In genomic region chr11:9906043-9906791, GRCh38 we compare ENCODE assay signal across 10 cellular contexts.
DNase-seq lines count a peak whose midpoint lies in the region; ATAC-seq and TF ChIP-seq lines count a peak whose summit lies in the region.
"Had no signal": no experiment of that assay in that cellular context is flagged by ENCODE, and none has a peak within 500 bp of the region (broad histone marks: within the 10 kb centered on the region; RNA-seq: fewer than 3 reads in every experiment).

No MANE protein-coding gene starts in this region.

- no peaks in the 10 kb centered on the region for H3K27me3 Mint-ChIP-seq in chondrocyte (ENCODE audit: low read depth)

- H3K27me3 ChIP-seq in AG04450 (ENCODE audit: control insufficient read depth, insufficient read depth, low read length) (no peaks in the 10 kb centered on the region), ascending aorta (no peaks in the 10 kb centered on the region), stomach (no peaks in the 10 kb centered on the region)

- H3K4me3 Mint-ChIP-seq in chondrocyte (ENCODE audit: unreplicated experiment): no peak overlapping the region
- H3K4me3 Mint-ChIP-seq: CD4-positive, CD25-positive, alpha-beta regulatory T cell had no signal

- peaks cover 4% of the 10 kb centered on the region for H3K9me3 ChIP-seq in AG04450 (ENCODE audit: control insufficient read depth, insufficient read depth, low read length)
- no peaks in the 10 kb centered on the region for H3K9me3 ChIP-seq in ascending aorta
- no peaks in the 10 kb centered on the region for H3K9me3 ChIP-seq in stomach

- H3K36me3 ChIP-seq in ascending aorta (no peaks in the 10 kb centered on the region), stomach (no peaks in the 10 kb centered on the region)

- TF ChIP-seq EP300 in Ishikawa (IDR thresholded peaks at IDR 0.05; ENCODE audit: borderline replicate concordance) (no peak; the same call in 1 of the 2 replicates), stomach (IDR thresholded peaks at IDR 0.05) (no peak)

- H3K4me1 ChIP-seq in ascending aorta: peaks cover 0 to 5% of the 10 kb centered on the region in 2 donors
- H3K4me1 ChIP-seq in stomach: peaks cover 0 to 15% (median 10%) of the 10 kb centered on the region in 4 donors

- DNase-seq in AG04450 (ENCODE audit: low read depth, low spot score) (peak; percentile 79), chondrocyte (ENCODE audit: low spot score) (no peak), left lobe of liver (ENCODE audit: low spot score) (no peak), ascending aorta (ENCODE audit: low spot score in 2 of 2) (no peak), stomach (no peak)
- DNase-seq: activated CD8-positive, alpha-beta memory T cell treated with anti-CD3 and anti-CD28 coated beads, Interleukin-2, amount 50 U/mL, for 48 hours; CD4-positive, CD25-positive, alpha-beta regulatory T cell had no signal

- CTCF ChIA-PET in AG04450 (lab: Charles Lee): no interaction called here

- ATAC-seq in left lobe of liver (peak; percentile 59), GM18867 (IDR thresholded peaks at IDR 0.05; ENCODE audit: unreplicated experiment) (no peak), GM18520 (IDR thresholded peaks at IDR 0.05; ENCODE audit: unreplicated experiment) (no peak)

- no peak for TF ChIP-seq POLR2A in stomach (IDR thresholded peaks at IDR 0.05)

- H3K36me3 Mint-ChIP-seq in chondrocyte (ENCODE audit: low read depth): no peaks in the 10 kb centered on the region
- H3K36me3 Mint-ChIP-seq: CD4-positive, CD25-positive, alpha-beta regulatory T cell had no signal

- TF ChIP-seq CTCF in AG04450 (IDR thresholded peaks at IDR 0.05; ENCODE audit: low read depth, low read length): no peak
- TF ChIP-seq CTCF in chondrocyte (IDR thresholded peaks at IDR 0.05): no peak
- no peak for TF ChIP-seq CTCF in ascending aorta (IDR thresholded peaks at IDR 0.05)
- no peak for TF ChIP-seq CTCF in stomach (IDR thresholded peaks at IDR 0.05)

- peak overlapping the region; percentile 68 for H3K27ac Mint-ChIP-seq in chondrocyte (ENCODE audit: unreplicated experiment)
- H3K27ac Mint-ChIP-seq: CD4-positive, CD25-positive, alpha-beta regulatory T cell had no signal

- WGBS in stomach, 5 donors: 20 to 56% (median 29%) methylated on average over 2 of the region's 2 CpGs

- no peaks in the 10 kb centered on the region for H3K9me3 Mint-ChIP-seq in chondrocyte (ENCODE audit: low read depth)

- intact Hi-C loops in ascending aorta (cut with DNase I): no loop called here
- intact Hi-C loops in stomach (cut with DNase I; ENCODE audit: low total_unique reads): no loop called here

- POLR2A ChIA-PET in AG04450 (lab: Yijun Ruan, JAX): interaction anchor here (1.0 to 2.6 kb wide), 7 partner anchors 38 to 445 kb away, joined by 3 to 19 read pairs (median 5); partner anchors contain the start of gene ADM

- H3K27ac ChIP-seq in AG04450 (ENCODE audit: low read depth, low read length) (no peak overlapping the region), ascending aorta (no peak overlapping the region), stomach (no peak overlapping the region)

- no peak for TF ChIP-seq RAD21 in Ishikawa (IDR thresholded peaks at IDR 0.05; ENCODE audit: low read depth)

- H3K4me3 ChIP-seq in AG04450 (ENCODE audit: low read depth, low read length) (no peak overlapping the region), ascending aorta (no peak overlapping the region), stomach (no peak overlapping the region)

- H3K4me1 Mint-ChIP-seq in chondrocyte (ENCODE audit: low read depth): peaks cover 65% of the 10 kb centered on the region
- H3K4me1 Mint-ChIP-seq: CD4-positive, CD25-positive, alpha-beta regulatory T cell had no signal

TF ChIP-seq in Ishikawa, 13 proteins besides CTCF, POLR2A, EP300 and RAD21:
- TF ChIP-seq NFIC (IDR thresholded peaks at IDR 0.05) (no peak), EGR1 (IDR thresholded peaks at IDR 0.05) (no peak), TEAD4 (IDR thresholded peaks at IDR 0.05) (peak; percentile 73), CEBPB (IDR thresholded peaks at IDR 0.05) (no peak), TCF12 (IDR thresholded peaks at IDR 0.05; ENCODE audit: low read depth) (peak; percentile 30; the same call in 1 of the 2 replicates), ZBTB7A (IDR thresholded peaks at IDR 0.05; ENCODE audit: low read depth) (no peak)
- TF ChIP-seq, protein P1, sequence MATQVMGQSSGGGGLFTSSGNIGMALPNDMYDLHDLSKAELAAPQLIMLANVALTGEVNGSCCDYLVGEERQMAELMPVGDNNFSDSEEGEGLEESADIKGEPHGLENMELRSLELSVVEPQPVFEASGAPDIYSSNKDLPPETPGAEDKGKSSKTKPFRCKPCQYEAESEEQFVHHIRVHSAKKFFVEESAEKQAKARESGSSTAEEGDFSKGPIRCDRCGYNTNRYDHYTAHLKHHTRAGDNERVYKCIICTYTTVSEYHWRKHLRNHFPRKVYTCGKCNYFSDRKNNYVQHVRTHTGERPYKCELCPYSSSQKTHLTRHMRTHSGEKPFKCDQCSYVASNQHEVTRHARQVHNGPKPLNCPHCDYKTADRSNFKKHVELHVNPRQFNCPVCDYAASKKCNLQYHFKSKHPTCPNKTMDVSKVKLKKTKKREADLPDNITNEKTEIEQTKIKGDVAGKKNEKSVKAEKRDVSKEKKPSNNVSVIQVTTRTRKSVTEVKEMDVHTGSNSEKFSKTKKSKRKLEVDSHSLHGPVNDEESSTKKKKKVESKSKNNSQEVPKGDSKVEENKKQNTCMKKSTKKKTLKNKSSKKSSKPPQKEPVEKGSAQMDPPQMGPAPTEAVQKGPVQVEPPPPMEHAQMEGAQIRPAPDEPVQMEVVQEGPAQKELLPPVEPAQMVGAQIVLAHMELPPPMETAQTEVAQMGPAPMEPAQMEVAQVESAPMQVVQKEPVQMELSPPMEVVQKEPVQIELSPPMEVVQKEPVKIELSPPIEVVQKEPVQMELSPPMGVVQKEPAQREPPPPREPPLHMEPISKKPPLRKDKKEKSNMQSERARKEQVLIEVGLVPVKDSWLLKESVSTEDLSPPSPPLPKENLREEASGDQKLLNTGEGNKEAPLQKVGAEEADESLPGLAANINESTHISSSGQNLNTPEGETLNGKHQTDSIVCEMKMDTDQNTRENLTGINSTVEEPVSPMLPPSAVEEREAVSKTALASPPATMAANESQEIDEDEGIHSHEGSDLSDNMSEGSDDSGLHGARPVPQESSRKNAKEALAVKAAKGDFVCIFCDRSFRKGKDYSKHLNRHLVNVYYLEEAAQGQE (IDR thresholded peaks at IDR 0.05; ENCODE audit: low read depth): no peak
